ENCODE assay signal across 9 cellular contexts in the genomic region with DNA sequence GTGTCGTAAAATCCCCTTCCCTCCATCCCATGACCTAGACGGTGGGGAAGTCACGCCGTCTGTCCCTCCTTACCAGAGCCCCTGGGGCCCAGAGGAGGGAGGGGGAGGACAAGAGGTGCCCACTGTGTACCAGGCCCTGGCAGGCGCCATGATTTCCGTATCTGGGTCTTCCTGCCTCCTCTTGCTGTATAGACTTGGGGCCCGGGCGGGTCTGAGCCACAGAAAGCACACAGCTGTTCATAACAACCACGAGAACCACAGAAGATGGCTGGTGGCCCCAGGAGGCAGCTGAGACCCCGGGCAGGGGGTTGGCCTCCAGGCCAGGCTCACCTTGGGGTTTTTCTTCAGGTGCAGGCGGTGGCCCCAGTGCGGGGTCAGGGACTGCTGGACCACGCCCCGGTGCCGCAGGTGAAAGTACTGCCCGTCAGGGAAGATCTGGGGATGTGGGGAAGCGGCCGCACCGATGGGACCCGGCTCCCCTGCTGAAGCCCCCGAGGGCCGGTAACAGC. TPM values are rescaled to one million over a fixed set of nuclear protein-coding genes. Genes with fewer than 3 reads are reported as not detected.
A peak's percentile ranks its signal among the peaks of the same experiment; 100 is the strongest.
DNase-seq lines count a peak whose midpoint lies in the region; ATAC-seq and TF ChIP-seq lines count a peak whose summit lies in the region.
"Had no signal": no experiment of that assay in that cellular context is flagged by ENCODE, and none has a peak within 500 bp of the region (broad histone marks: within the 10 kb centered on the region; RNA-seq: fewer than 3 reads in every experiment).

No MANE protein-coding gene starts in this region.

- H3K27ac Mint-ChIP-seq in IgD-negative memory B cell (peak overlapping the region in 2 of 3 donors; percentile 59 to 86), chondrocyte (ENCODE audit: unreplicated experiment) (no peak overlapping the region)

- peak overlapping the region; percentile 49 to 67 for H3K4me3 ChIP-seq in muscle layer of colon (ENCODE audit: low read depth in 1 of 2, low read length in 2 of 2)

- H3K36me3 Mint-ChIP-seq in IgD-negative memory B cell, result no peaks in the 10 kb centered on the region
- no peaks in the 10 kb centered on the region for H3K36me3 Mint-ChIP-seq in chondrocyte (ENCODE audit: low read depth)

- peak overlapping the region; percentile 9 for H3K9ac ChIP-seq in muscle layer of colon (ENCODE audit: low read length)

- in situ Hi-C loops in GM13976 (cut with MboI; ENCODE audit: low sequenced_read_pairs, unreplicated experiment), result no loop called here

- H3K9me3 Mint-ChIP-seq in IgD-negative memory B cell, result no peaks in the 10 kb centered on the region
- no peaks in the 10 kb centered on the region for H3K9me3 Mint-ChIP-seq in chondrocyte (ENCODE audit: low read depth)

- peak overlapping the region in 3 of 4 donors; percentile 22 to 73 (median 69) for H3K4me3 Mint-ChIP-seq in IgD-negative memory B cell
- peak overlapping the region; percentile 86 for H3K4me3 Mint-ChIP-seq in chondrocyte (ENCODE audit: unreplicated experiment)

- H3K27me3 ChIP-seq in muscle layer of colon (ENCODE audit: control insufficient read depth in 1 of 2, insufficient read depth in 2 of 2, low read length in 2 of 2), result peaks cover 5 to 18% of the 10 kb centered on the region in 2 donors

- no peaks in the 10 kb centered on the region for H3K36me3 ChIP-seq in muscle layer of colon (ENCODE audit: insufficient read depth, low read length)

- H3K9me3 ChIP-seq in muscle layer of colon (ENCODE audit: low read length), result no peaks in the 10 kb centered on the region

- peaks cover 2% of the 10 kb centered on the region for H3K27me3 Mint-ChIP-seq in IgD-negative memory B cell
- H3K27me3 Mint-ChIP-seq in chondrocyte (ENCODE audit: low read depth), result peaks cover 4% of the 10 kb centered on the region

- H3K27ac ChIP-seq in 22Rv1 (peak overlapping the region; percentile 66), muscle layer of colon (ENCODE audit: low read depth, low read length) (no peak overlapping the region)

- H3K4me1 Mint-ChIP-seq in IgD-negative memory B cell (peaks cover 0 to 13% (median 5%) of the 10 kb centered on the region in 3 donors), chondrocyte (ENCODE audit: low read depth) (no peaks in the 10 kb centered on the region)

- no peak for TF ChIP-seq CTCF in 22Rv1 (IDR thresholded peaks at IDR 0.05)
- TF ChIP-seq CTCF in chondrocyte (IDR thresholded peaks at IDR 0.05), result no peak
- no peak for TF ChIP-seq CTCF in GM13976 (IDR thresholded peaks at IDR 0.05; ENCODE audit: borderline replicate concordance, control extremely low read depth, extremely low read depth, insufficient read depth, missing control alignments)

- DNase-seq in chondrocyte (ENCODE audit: low spot score) (peak; percentile 92), GDM1 (lab: John Stamatoyannopoulos, UW) (no peak), GM13976 (ENCODE audit: low spot score) (no peak)

- peaks cover 6% of the 10 kb centered on the region for H3K4me1 ChIP-seq in muscle layer of colon (ENCODE audit: insufficient read depth, low read length)

- ATAC-seq in GM21737 (IDR thresholded peaks at IDR 0.05; ENCODE audit: unreplicated experiment) (no peak), HG02885 (IDR thresholded peaks at IDR 0.05; ENCODE audit: poor library complexity, unreplicated experiment) (no peak)

RNA-seq across cellular contexts. Expression of a gene that starts 0.6 kb away (rescaled TPM):
- polyA plus RNA-seq in IgD-negative memory B cell, result not detected
- total RNA-seq in chondrocyte, result 3.3 to 4.0 TPM (median 3.9 TPM) in 3 replicates

RNA-seq across cellular contexts. Expression of a gene that starts 1.5 kb away (rescaled TPM):
- polyA plus RNA-seq in IgD-negative memory B cell, result 0.24 TPM
- 2.7 to 3.9 TPM (median 2.8 TPM) in 3 replicates for total RNA-seq in chondrocyte

RNA-seq across cellular contexts. Expression of a gene that starts 10.5 kb away (rescaled TPM):
- polyA plus RNA-seq in IgD-negative memory B cell, result 51.1 TPM
- 23.3 to 24.7 TPM (median 24.2 TPM) in 3 replicates for total RNA-seq in chondrocyte

RNA-seq across cellular contexts. Expression of a gene that starts 23.3 kb away (rescaled TPM):
- polyA plus RNA-seq in IgD-negative memory B cell, result 0.21 TPM
- 9.1 to 20.3 TPM (median 16.9 TPM) in 3 replicates for total RNA-seq in chondrocyte

RNA-seq across cellular contexts. Expression of a gene that starts 34.4 kb away (rescaled TPM):
- not detected for polyA plus RNA-seq in IgD-negative memory B cell
- 0.12 TPM in 1 of 3 replicates, not detected in the others for total RNA-seq in chondrocyte
- total RNA-seq: esophagus mucosa had no signal
